Comparison of ENCODE assay signal across 11 cellular contexts in the genomic region with DNA sequence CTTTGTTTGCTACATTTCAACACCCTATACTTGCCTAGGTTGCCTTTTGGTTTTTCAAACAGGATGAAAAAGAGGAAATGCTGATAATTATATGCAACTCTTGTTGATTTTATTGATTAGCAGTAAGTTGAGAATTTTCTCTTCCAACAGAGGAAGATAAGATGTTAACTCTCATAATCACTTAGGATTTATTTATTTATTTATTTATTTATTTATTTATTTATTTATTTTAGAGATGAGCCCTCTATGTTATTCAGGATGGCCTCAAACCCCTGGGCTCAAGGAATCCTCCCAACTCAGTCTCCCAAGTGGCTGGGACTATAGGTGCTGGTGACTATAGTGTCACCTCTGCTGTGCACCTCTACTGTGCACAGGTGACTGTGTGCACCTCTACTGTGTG.
"Had no signal": no experiment of that assay in that cellular context is flagged by ENCODE, and none has a peak within 500 bp of the region (broad histone marks: within the 10 kb centered on the region; RNA-seq: fewer than 3 reads in every experiment).

No MANE protein-coding gene starts in this region.

- ATAC-seq: GM23338, HCT116 had no signal

- H3K4me3 ChIP-seq: GM23248, GM23338, HAP-1 had no signal

- FAIRE-seq: H1, H54 had no signal

- H3K27ac ChIP-seq: GM23248 had no signal

- H3K4me1 ChIP-seq: HAP-1 had no signal

- H3K4me2 ChIP-seq: GM23338 had no signal

- H3K27ac Mint-ChIP-seq: GM23338, H9, HFFc6 had no signal

- H3K4me3 Mint-ChIP-seq: GM23338, H9, HFFc6 had no signal

- H3K9me3 ChIP-seq: HAP-1 had no signal

- DNase-seq: GM23248, GOT3, H7, H9, HCEC 1CT, HFFc6 had no signal
